28 cellular contexts compared by ENCODE assay signal in the genomic region with DNA sequence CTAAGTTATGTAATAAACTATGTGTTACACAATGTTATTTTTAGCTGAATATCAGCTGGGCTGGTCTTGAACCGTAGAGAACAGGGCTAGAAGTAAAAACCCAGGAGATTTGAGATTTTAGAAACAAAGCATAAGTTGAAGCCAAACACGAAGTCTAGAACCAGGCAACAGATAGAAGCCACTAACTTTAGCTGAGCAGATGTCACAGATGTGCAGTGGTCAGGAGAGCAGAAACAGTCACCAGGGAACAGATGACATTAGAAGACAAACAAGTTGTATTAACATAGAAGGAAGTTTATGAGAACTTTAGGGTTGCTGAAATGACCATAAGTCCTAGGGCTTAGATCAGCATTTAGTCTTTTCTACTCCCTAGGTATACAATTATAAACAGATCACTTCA.
"Had no signal": no experiment of that assay in that cellular context is flagged by ENCODE, and none has a peak within 500 bp of the region (broad histone marks: within the 10 kb centered on the region; RNA-seq: fewer than 3 reads in every experiment).

No MANE protein-coding gene starts in this region.

- H3K4me2 ChIP-seq: neural progenitor cell had no signal

- H3K9ac ChIP-seq: neural progenitor cell had no signal

- H3K36me3 ChIP-seq: neural progenitor cell, neutrophil, ovary, stomach, thyroid gland, transverse colon, upper lobe of left lung, vagina had no signal

- H2AFZ ChIP-seq: neural progenitor cell had no signal

- ATAC-seq: left cardiac atrium; left lobe of liver; natural killer cell; right cardiac atrium; sciatic nerve; stimulated activated naive B cell treated with anti-CD40 and anti-IgM and Interleukin-4, amounts not matched to agents 10 μg/mL and 1 μg/mL and 100 μg/mL, for 72 hours; stimulated activated naive CD8-positive, alpha-beta T cell treated with anti-CD3 and anti-CD28 coated beads, Interleukin-15, Interleukin-2, amounts not matched to agents 100 U/mL and 50 U/mL, for 24 hours had no signal

- H3K27ac ChIP-seq: neural progenitor cell, neutrophil, ovary, skin epidermis, stomach, testis, thyroid gland, transverse colon, upper lobe of left lung, vagina had no signal

- DNase-seq: hippocampal formation; kidney glomerular epithelial cell; left cardiac atrium; mesendoderm; naive B cell; natural killer cell; nephron progenitor cell; occipital lobe; ovary; right cardiac atrium; stimulated activated CD4-positive, alpha-beta T cell treated with anti-CD3 and anti-CD28 coated beads, Interleukin-12 subunit alpha, Interleukin-12 subunit beta, amount 100 ng/mL, for 4 hours; stimulated activated CD4-positive, alpha-beta T cell treated with anti-CD3 and anti-CD28 coated beads, Interleukin-15, amount 100 ng/mL, for 24 hours; stimulated activated CD4-positive, alpha-beta T cell treated with anti-CD3 and anti-CD28 coated beads, Interleukin-2, amount 100 ng/mL, for 24 hours; stimulated activated CD4-positive, alpha-beta T cell treated with anti-CD3 and anti-CD28 coated beads, Interleukin-4, amount 100 ng/mL, for 1 hour; stimulated activated naive B cell treated with anti-CD40 and anti-IgM and Interleukin-4, amounts not matched to agents 10 μg/mL and 1 μg/mL and 100 μg/mL, for 72 hours; stimulated activated naive CD8-positive, alpha-beta T cell treated with anti-CD3 and anti-CD28 coated beads, Interleukin-15, Interleukin-2, amounts not matched to agents 100 U/mL and 50 U/mL, for 24 hours; stomach; testis; thyroid gland; transverse colon; upper lobe of left lung had no signal

- H3K9me3 ChIP-seq: neutrophil, ovary, stomach, testis, thyroid gland, upper lobe of left lung, vagina had no signal

- H3K4me3 ChIP-seq: lung, neural progenitor cell, ovary, skin epidermis, stomach, testis, thyroid gland, transverse colon, upper lobe of left lung, vagina had no signal

- H3K27me3 ChIP-seq: neural progenitor cell, neutrophil, ovary, stomach, testis, thyroid gland, transverse colon, upper lobe of left lung, vagina had no signal

- H3K4me1 ChIP-seq: stomach, testis, thyroid gland, transverse colon, upper lobe of left lung, vagina had no signal
